Comparison of ENCODE assay signal across 32 cellular contexts in genomic region chr15:26661107-26661506, GRCh38.
"Had no signal": no experiment of that assay in that cellular context is flagged by ENCODE, and none has a peak within 500 bp of the region (broad histone marks: within the 10 kb centered on the region; RNA-seq: fewer than 3 reads in every experiment).

No MANE protein-coding gene starts in this region.

- H3K27ac Mint-ChIP-seq: activated B cell treated with CpG ODN at 0.5 μM for 24 hours; activated CD4-positive, alpha-beta memory T cell treated with anti-CD3 and anti-CD28 coated beads for 36 hours; activated naive CD4-positive, alpha-beta T cell treated with anti-CD3 and anti-CD28 coated beads, Interleukin-2, amount 10 ng/mL, durations not matched to agents 7 days and 5 days; activated naive CD8-positive, alpha-beta T cell; activated naive CD8-positive, alpha-beta T cell treated with anti-CD3 and anti-CD28 coated beads, Interleukin-2, amount 50 U/mL, for 24 hours had no signal

- H3K27me3 Mint-ChIP-seq: activated B cell treated with CpG ODN at 0.5 μM for 24 hours; activated CD4-positive, alpha-beta memory T cell treated with anti-CD3 and anti-CD28 coated beads for 36 hours; activated naive CD4-positive, alpha-beta T cell treated with anti-CD3 and anti-CD28 coated beads, Interleukin-2, amount 10 ng/mL, durations not matched to agents 7 days and 5 days; activated naive CD8-positive, alpha-beta T cell; activated naive CD8-positive, alpha-beta T cell treated with anti-CD3 and anti-CD28 coated beads, Interleukin-2, amount 50 U/mL, for 24 hours had no signal

- H3K27me3 ChIP-seq: cardiac muscle cell, Peyer's patch, SJSA1 had no signal

- H3K4me3 Mint-ChIP-seq: activated B cell treated with CpG ODN at 0.5 μM for 24 hours; activated CD4-positive, alpha-beta memory T cell treated with anti-CD3 and anti-CD28 coated beads for 36 hours; activated naive CD4-positive, alpha-beta T cell treated with anti-CD3 and anti-CD28 coated beads, Interleukin-2, amount 10 ng/mL, durations not matched to agents 7 days and 5 days; activated naive CD8-positive, alpha-beta T cell; activated naive CD8-positive, alpha-beta T cell treated with anti-CD3 and anti-CD28 coated beads, Interleukin-2, amount 50 U/mL, for 24 hours had no signal

- H3K4me3 ChIP-seq: cardiac muscle cell, Peyer's patch, SJSA1 had no signal

- H3K27ac ChIP-seq: cardiac muscle cell, Peyer's patch, SJSA1 had no signal

- DNase-seq: activated B cell treated with CpG ODN at 0.5 μM for 24 hours; activated CD4-positive, alpha-beta memory T cell treated with anti-CD3 and anti-CD28 coated beads for 36 hours; activated CD4-positive, alpha-beta T cell treated with anti-CD3 and anti-CD28 coated beads for 4 hours; activated CD4-positive, alpha-beta T cell treated with anti-CD3 and anti-CD28 coated beads, Interleukin-2, amount 50 U/mL, for 1 hour; activated CD4-positive, CD25-positive, alpha-beta regulatory T cell treated with anti-CD3 and anti-CD28 coated beads, Interleukin-2, amount 50 U/mL, for 72 hours; activated CD8-positive, alpha-beta memory T cell treated with anti-CD3 and anti-CD28 coated beads, Interleukin-2, amount 50 U/mL, for 4 hours; activated effector memory CD4-positive, alpha-beta T cell treated with Interleukin-2 at 50 U/mL for 16 hours; activated naive CD4-positive, alpha-beta T cell treated with anti-CD3 and anti-CD28 coated beads, Interleukin-2, amount 10 ng/mL, durations not matched to agents 7 days and 5 days; activated naive CD8-positive, alpha-beta T cell treated with anti-CD3 and anti-CD28 coated beads, Interleukin-2, amount 50 U/mL, for 24 hours; activated T-cell treated with anti-CD3 and anti-CD28 coated beads for 4 hours; activated T-cell treated with anti-CD3 and anti-CD28 coated beads, Interleukin-2, amount 50 U/mL, for 48 hours; aorta; KG1; NCI-H1092 treated with DMSO at 0.1 percent for 48 hours; NCI-H146; NCI-H187 treated with DMSO at 0.1 percent for 48 hours; NCI-H2171 treated with DMSO at 0.1 percent for 48 hours; NCI-H2227 treated with DMSO at 0.1 percent for 48 hours; NCI-H510A treated with DMSO at 0.1 percent for 48 hours; NCI-H82; PC-3; Peyer's patch; RPMI8226; SHP77 treated with DMSO at 0.1 percent for 48 hours; SK-N-SH; SW 1271; T-helper 1 cell; T-helper 2 cell; T-helper 9 cell had no signal

- H3K4me2 ChIP-seq: SK-N-SH had no signal

- H3K36me3 ChIP-seq: cardiac muscle cell, Peyer's patch, SJSA1 had no signal

- H3K4me1 Mint-ChIP-seq: activated B cell treated with CpG ODN at 0.5 μM for 24 hours; activated naive CD4-positive, alpha-beta T cell treated with anti-CD3 and anti-CD28 coated beads, Interleukin-2, amount 10 ng/mL, durations not matched to agents 7 days and 5 days; activated naive CD8-positive, alpha-beta T cell treated with anti-CD3 and anti-CD28 coated beads, Interleukin-2, amount 50 U/mL, for 24 hours had no signal

- H3K9ac ChIP-seq: SK-N-SH had no signal

- H3K4me1 ChIP-seq: Peyer's patch, SJSA1 had no signal

- H3K9me2 ChIP-seq: SK-N-SH had no signal

- H3K9me3 ChIP-seq: Peyer's patch, SK-N-SH had no signal

- H3K36me3 Mint-ChIP-seq: activated CD4-positive, alpha-beta memory T cell treated with anti-CD3 and anti-CD28 coated beads for 36 hours; activated naive CD4-positive, alpha-beta T cell treated with anti-CD3 and anti-CD28 coated beads, Interleukin-2, amount 10 ng/mL, durations not matched to agents 7 days and 5 days; activated naive CD8-positive, alpha-beta T cell had no signal
